In genomic region chr17:33292981-33293867, GRCh38 we compare ENCODE assay signal across 9 cellular contexts. TPM values are rescaled to one million over a fixed set of nuclear protein-coding genes. Genes with fewer than 3 reads are reported as not detected.
DNase-seq lines count a peak whose midpoint lies in the region; ATAC-seq and TF ChIP-seq lines count a peak whose summit lies in the region.
"Had no signal": no experiment of that assay in that cellular context is flagged by ENCODE, and none has a peak within 500 bp of the region (broad histone marks: within the 10 kb centered on the region; RNA-seq: fewer than 3 reads in every experiment).

Gene ASIC2 (minus strand): TSS chr17:33293295.

- ATAC-seq in GM19324 (IDR thresholded peaks at IDR 0.05; ENCODE audit: low FRiP score, unreplicated experiment) = no peak

- H3K9me3 ChIP-seq in BLaER1 (no peaks in the 10 kb centered on the region), ectodermal cell (ENCODE audit: control insufficient read depth, low read length) (no peaks in the 10 kb centered on the region)
- H3K9me3 ChIP-seq: right lobe of liver had no signal

- peaks cover 1% of the 10 kb centered on the region; the same call in 1 of the 2 replicates for H3K36me3 ChIP-seq in BLaER1
- no peaks in the 10 kb centered on the region for H3K36me3 ChIP-seq in ectodermal cell (ENCODE audit: control insufficient read depth, insufficient read depth, low read length)
- H3K36me3 ChIP-seq: right lobe of liver had no signal

- H3K27ac Mint-ChIP-seq in nephron = no peak within 1 kb of the TSS

- TF ChIP-seq CTCF in nephron (IDR thresholded peaks at IDR 0.05; ENCODE audit: unreplicated experiment in 3 of 3) = peak in 1 of 3 experiments; percentile 20

- peak within 1 kb of the TSS; percentile 86 for H3K9ac ChIP-seq in BLaER1

- no peaks in the 10 kb centered on the region for H3K36me3 Mint-ChIP-seq in nephron (ENCODE audit: low read depth)

- WGBS in ectodermal cell, 2 experiments = 11% methylated on average over 68 of the region's 68 CpGs

- H3K9me3 Mint-ChIP-seq in nephron = peaks cover 2% of the 10 kb centered on the region

- DNase-seq in NCI-H226 = peak; percentile 67
- no peak for DNase-seq in NCI-H146 treated with DMSO at 0.1 percent for 48 hours (lab: John Stamatoyannopoulos, UW; ENCODE audit: unreplicated experiment)
- no peak for DNase-seq in UCSD-AML1 (lab: John Stamatoyannopoulos, UW; ENCODE audit: unreplicated experiment)
- DNase-seq in activated CD4-positive, alpha-beta T cell treated with anti-CD3 and anti-CD28 coated beads for 4 hours = no peak
- DNase-seq: right lobe of liver had no signal

- peaks cover 73% of the 10 kb centered on the region for H3K4me1 ChIP-seq in BLaER1
- H3K4me1 ChIP-seq in ectodermal cell (ENCODE audit: control insufficient read depth, insufficient read depth, low read length) = no peaks in the 10 kb centered on the region
- H3K4me1 ChIP-seq: right lobe of liver had no signal

- peak within 1 kb of the TSS; percentile 87 for H3K27ac ChIP-seq in BLaER1
- no peak within 1 kb of the TSS for H3K27ac ChIP-seq in ectodermal cell (ENCODE audit: insufficient read depth, low read depth, low read length, poor library complexity, severe bottlenecking)
- H3K27ac ChIP-seq: right lobe of liver had no signal

- peaks cover 82% of the 10 kb centered on the region for H3K27me3 Mint-ChIP-seq in nephron (ENCODE audit: low read depth)

- peaks cover 37% of the 10 kb centered on the region for H3K4me1 Mint-ChIP-seq in nephron

- peaks cover 11% of the 10 kb centered on the region; the same call in 1 of the 2 replicates for H4K20me1 ChIP-seq in BLaER1

- H3K4me3 Mint-ChIP-seq in nephron = peak within 1 kb of the TSS; percentile 78 to 81 (median 80)

- H3K27me3 ChIP-seq in BLaER1 = no peaks in the 10 kb centered on the region
- H3K27me3 ChIP-seq in ectodermal cell (ENCODE audit: control insufficient read depth, insufficient read depth, low read length, poor library complexity, severe bottlenecking) = peaks cover 67% of the 10 kb centered on the region

- H3K4me3 ChIP-seq in BLaER1 (peak within 1 kb of the TSS; percentile 85), ectodermal cell (ENCODE audit: insufficient read depth, low read depth, low read length) (peak within 1 kb of the TSS; percentile 50)
- H3K4me3 ChIP-seq: right lobe of liver had no signal

- peak within 1 kb of the TSS; percentile 97 for H3K4me2 ChIP-seq in BLaER1

RNA-seq across cellular contexts. Expression of gene ASIC2, which starts in this region (rescaled TPM):
- 0.76 TPM for polyA plus RNA-seq in ectodermal cell (2013, experiment 1 of 4)
- polyA plus RNA-seq in ectodermal cell (2013, experiment 2 of 4) = 0.57 TPM
- polyA plus RNA-seq in ectodermal cell (2013, experiment 3 of 4) = 0.48 TPM
- 1.5 TPM for polyA plus RNA-seq in ectodermal cell (2013, experiment 4 of 4)
